21 cellular contexts compared by ENCODE assay signal in genomic region chr2:210859314-210859713, GRCh38.
"Had no signal": no experiment of that assay in that cellular context is flagged by ENCODE, and none has a peak within 500 bp of the region (broad histone marks: within the 10 kb centered on the region; RNA-seq: fewer than 3 reads in every experiment).

No MANE protein-coding gene starts in this region.

- H3K27me3 Mint-ChIP-seq: memory B cell; stimulated activated naive B cell treated with anti-CD40 and anti-IgM and Interleukin-4, amounts not matched to agents 10 μg/mL and 1 μg/mL and 100 μg/mL, for 72 hours; stimulated activated naive CD8-positive, alpha-beta T cell treated with anti-CD3 and anti-CD28 coated beads, Interleukin-15, amount 100 ng/mL, for 72 hours had no signal

- H3K4me1 Mint-ChIP-seq: memory B cell; natural killer cell; stimulated activated naive B cell treated with anti-CD40 and anti-IgM and Interleukin-4, amounts not matched to agents 10 μg/mL and 1 μg/mL and 100 μg/mL, for 72 hours; stimulated activated naive CD8-positive, alpha-beta T cell treated with anti-CD3 and anti-CD28 coated beads, Interleukin-15, amount 100 ng/mL, for 72 hours had no signal

- H3K27ac Mint-ChIP-seq: memory B cell; mesothelial cell of epicardium; natural killer cell; stimulated activated naive B cell treated with anti-CD40 and anti-IgM and Interleukin-4, amounts not matched to agents 10 μg/mL and 1 μg/mL and 100 μg/mL, for 72 hours; stimulated activated naive CD8-positive, alpha-beta T cell treated with anti-CD3 and anti-CD28 coated beads, Interleukin-15, amount 100 ng/mL, for 72 hours had no signal

- ATAC-seq: gastroesophageal sphincter; left cardiac atrium; lower lobe of right lung; natural killer cell; stimulated activated naive B cell treated with anti-CD40 and anti-IgM and Interleukin-4, amounts not matched to agents 10 μg/mL and 1 μg/mL and 100 μg/mL, for 72 hours; stimulated activated naive CD8-positive, alpha-beta T cell treated with anti-CD3 and anti-CD28 coated beads, Interleukin-15, amount 100 ng/mL, for 72 hours; upper lobe of right lung had no signal

- H3K9me3 Mint-ChIP-seq: mesothelial cell of epicardium, neural crest cell had no signal

- H3K36me3 Mint-ChIP-seq: memory B cell; mesothelial cell of epicardium; natural killer cell; stimulated activated naive B cell treated with anti-CD40 and anti-IgM and Interleukin-4, amounts not matched to agents 10 μg/mL and 1 μg/mL and 100 μg/mL, for 72 hours had no signal

- DNase-seq: esophagus squamous epithelium; foreskin fibroblast; glutamatergic neuron; kidney; left cardiac atrium; left ventricle myocardium inferior; lower lobe of right lung; natural killer cell; nucleus accumbens; ovary; sigmoid colon; stimulated activated CD4-positive, alpha-beta T cell treated with anti-CD3 and anti-CD28 coated beads, Interleukin-2, amount 100 ng/mL, for 24 hours; stimulated activated CD4-positive, alpha-beta T cell treated with anti-CD3 and anti-CD28 coated beads, Interleukin-4, amount 100 ng/mL, for 4 hours; stimulated activated naive B cell treated with anti-CD40 and anti-IgM and Interleukin-4, amounts not matched to agents 10 μg/mL and 1 μg/mL and 100 μg/mL, for 72 hours; stimulated activated naive CD8-positive, alpha-beta T cell treated with anti-CD3 and anti-CD28 coated beads, Interleukin-15, amount 100 ng/mL, for 72 hours; testis; upper lobe of right lung had no signal

- H3K4me3 Mint-ChIP-seq: memory B cell; mesothelial cell of epicardium; natural killer cell; neural crest cell; stimulated activated naive B cell treated with anti-CD40 and anti-IgM and Interleukin-4, amounts not matched to agents 10 μg/mL and 1 μg/mL and 100 μg/mL, for 72 hours; stimulated activated naive CD8-positive, alpha-beta T cell treated with anti-CD3 and anti-CD28 coated beads, Interleukin-15, amount 100 ng/mL, for 72 hours had no signal
